15 cellular contexts compared by ENCODE assay signal in genomic region chr6:166639921-166640320, GRCh38.
"Had no signal": no experiment of that assay in that cellular context is flagged by ENCODE, and none has a peak within 500 bp of the region (broad histone marks: within the 10 kb centered on the region; RNA-seq: fewer than 3 reads in every experiment).

No MANE protein-coding gene starts in this region.

- H3K27me3 ChIP-seq: gastrocnemius medialis, sigmoid colon had no signal

- H3K36me3 Mint-ChIP-seq: type B pancreatic cell had no signal

- H3K4me3 Mint-ChIP-seq: activated naive CD8-positive, alpha-beta T cell; memory B cell; natural killer cell treated with Interleukin-12 subunit alpha and Interleukin-12 subunit beta and Interleukin-15 and Interleukin-18, amount 100 ng/mL, for 72 hours; type B pancreatic cell had no signal

- H3K9me3 Mint-ChIP-seq: natural killer cell treated with Interleukin-12 subunit alpha and Interleukin-12 subunit beta and Interleukin-15 and Interleukin-18, amount 100 ng/mL, for 72 hours had no signal

- DNase-seq: activated CD4-positive, alpha-beta T cell treated with anti-CD3 and anti-CD28 coated beads, Interleukin-2, amount 50 U/mL, for 1 hour; activated effector memory CD4-positive, alpha-beta T cell treated with anti-CD3 and anti-CD28 coated beads, Interleukin-2, amount 50 U/mL, for 16 hours; activated T-cell treated with anti-CD3 and anti-CD28 coated beads for 4 hours; gastrocnemius medialis; hippocampal formation; kidney glomerular epithelial cell; occipital lobe; sigmoid colon; stimulated activated CD4-positive, alpha-beta T cell treated with anti-CD3 and anti-CD28 coated beads, Interleukin-12 subunit alpha, Interleukin-12 subunit beta, amount 100 ng/mL, for 4 hours; stimulated activated naive CD4-positive, alpha-beta T cell treated with Interleukin-2 at 50 U/mL for 16 hours; T-helper 2 cell had no signal

- H3K27ac Mint-ChIP-seq: activated naive CD8-positive, alpha-beta T cell; memory B cell; natural killer cell treated with Interleukin-12 subunit alpha and Interleukin-12 subunit beta and Interleukin-15 and Interleukin-18, amount 100 ng/mL, for 72 hours; type B pancreatic cell had no signal

- H3K36me3 ChIP-seq: gastrocnemius medialis, sigmoid colon had no signal

- ATAC-seq: gastrocnemius medialis had no signal

- H3K4me1 ChIP-seq: sigmoid colon had no signal
